ENCODE assay signal across 8 cellular contexts in genomic region chr11:57426754-57427691, GRCh38. TPM values are rescaled to one million over a fixed set of nuclear protein-coding genes. Genes with fewer than 3 reads are reported as not detected.
DNase-seq lines count a peak whose midpoint lies in the region; ATAC-seq and TF ChIP-seq lines count a peak whose summit lies in the region.

Gene SLC43A3 (minus strand): TSS chr11:57427121. CDS start chr11:57426172, 949 bp downstream.

- peak within 1 kb of the TSS; percentile 64 for H3K27ac Mint-ChIP-seq in activated T-helper 2 cell treated with anti-CD3 and anti-CD28 coated beads, Interferon-gamma antibody, Interleukin-2, Interleukin-4, amounts not matched to agents 10 μg/mL and 5 μg/mL and 100 μg/mL, durations not matched to agents 14 hours and 24 hours and 36 hours
- H3K27ac Mint-ChIP-seq in neural progenitor cell: peak within 1 kb of the TSS; percentile 33

- no peaks in the 10 kb centered on the region for H4K20me1 ChIP-seq in neural progenitor cell (ENCODE audit: low read depth)

- no peaks in the 10 kb centered on the region for H3K9me3 Mint-ChIP-seq in activated T-helper 2 cell treated with anti-CD3 and anti-CD28 coated beads, Interferon-gamma antibody, Interleukin-2, Interleukin-4, amounts not matched to agents 10 μg/mL and 5 μg/mL and 100 μg/mL, durations not matched to agents 14 hours and 24 hours and 36 hours
- no peaks in the 10 kb centered on the region for H3K9me3 Mint-ChIP-seq in neural progenitor cell

- peaks cover 0 to 30% (median 24%) of the 10 kb centered on the region in 4 donors for H3K4me1 ChIP-seq in Peyer's patch
- no peaks in the 10 kb centered on the region for H3K4me1 ChIP-seq in neural progenitor cell
- peaks cover 47 to 84% (median 56%) of the 10 kb centered on the region in 4 donors for H3K4me1 ChIP-seq in stomach

- H3K36me3 Mint-ChIP-seq in activated T-helper 2 cell treated with anti-CD3 and anti-CD28 coated beads, Interferon-gamma antibody, Interleukin-2, Interleukin-4, amounts not matched to agents 10 μg/mL and 5 μg/mL and 100 μg/mL, durations not matched to agents 14 hours and 24 hours and 36 hours (ENCODE audit: low read depth): peaks cover 47% of the 10 kb centered on the region
- H3K36me3 Mint-ChIP-seq in neural progenitor cell: no peaks in the 10 kb centered on the region

- TF ChIP-seq CTCF in Peyer's patch (IDR thresholded peaks at IDR 0.05): no peak
- peak; percentile 7 for TF ChIP-seq CTCF in neural progenitor cell (IDR thresholded peaks at IDR 0.05)
- no peak for TF ChIP-seq CTCF in stomach (IDR thresholded peaks at IDR 0.05)

- H3F3A ChIP-seq in neural progenitor cell (ENCODE audit: low read depth): peaks cover 8% of the 10 kb centered on the region

- H3K36me3 ChIP-seq in Peyer's patch (no peaks in the 10 kb centered on the region), neural progenitor cell (no peaks in the 10 kb centered on the region), stomach (peaks cover 0 to 15% (median 10%) of the 10 kb centered on the region in 4 donors)

- H3K4me1 Mint-ChIP-seq in activated T-helper 2 cell treated with anti-CD3 and anti-CD28 coated beads, Interferon-gamma antibody, Interleukin-2, Interleukin-4, amounts not matched to agents 10 μg/mL and 5 μg/mL and 100 μg/mL, durations not matched to agents 14 hours and 24 hours and 36 hours (ENCODE audit: low read depth): peaks cover 44% of the 10 kb centered on the region
- peaks cover 33% of the 10 kb centered on the region for H3K4me1 Mint-ChIP-seq in neural progenitor cell

- no peaks in the 10 kb centered on the region for H3K79me2 ChIP-seq in neural progenitor cell (ENCODE audit: low read depth)

- peak within 1 kb of the TSS; percentile 43 to 64 (median 52) for H3K4me3 ChIP-seq in Peyer's patch
- H3K4me3 ChIP-seq in neural progenitor cell: peak within 1 kb of the TSS; percentile 49
- H3K4me3 ChIP-seq in stomach: peak within 1 kb of the TSS; percentile 45 to 59 (median 53)

- H3K4me2 ChIP-seq in neural progenitor cell: peak within 1 kb of the TSS; percentile 87

- DNase-seq in AG08395 (ENCODE audit: low spot score): peak; percentile 85
- DNase-seq in Peyer's patch: peak; percentile 65 to 84 (median 73)
- DNase-seq in activated T-helper 2 cell treated with anti-CD3 and anti-CD28 coated beads, Interferon-gamma antibody, Interleukin-2, Interleukin-4, amounts not matched to agents 10 μg/mL and 5 μg/mL and 100 μg/mL, durations not matched to agents 14 hours and 24 hours and 36 hours (ENCODE audit: low spot score): peak; percentile 66
- DNase-seq in fibroblast of the conjunctiva (ENCODE audit: low read depth): peak; percentile 85
- DNase-seq in neural progenitor cell (ENCODE audit: low spot score): peak; percentile 70
- peak; percentile 76 for DNase-seq in stomach

- intact Hi-C loops in activated T-helper 2 cell treated with anti-CD3 and anti-CD28 coated beads, Interferon-gamma antibody, Interleukin-2, Interleukin-4, amounts not matched to agents 10 μg/mL and 5 μg/mL and 100 μg/mL, durations not matched to agents 14 hours and 24 hours and 36 hours (cut with micrococcal nuclease): loop anchor here (5.0 to 10.0 kb wide), 3 partner anchors 90 to 240 kb away; partner anchors contain the start of genes P2RX3, SSRP1, YPEL4 and ZDHHC5
- intact Hi-C loops in stomach (cut with DNase I; ENCODE audit: low total_unique reads): no loop called here

- no peaks in the 10 kb centered on the region for H3K27me3 ChIP-seq in Peyer's patch
- H3K27me3 ChIP-seq in neural progenitor cell: peaks cover 48% of the 10 kb centered on the region
- no peaks in the 10 kb centered on the region for H3K27me3 ChIP-seq in stomach

- peak within 1 kb of the TSS; percentile 91 for H3K4me3 Mint-ChIP-seq in activated T-helper 2 cell treated with anti-CD3 and anti-CD28 coated beads, Interferon-gamma antibody, Interleukin-2, Interleukin-4, amounts not matched to agents 10 μg/mL and 5 μg/mL and 100 μg/mL, durations not matched to agents 14 hours and 24 hours and 36 hours (ENCODE audit: low read depth)
- H3K4me3 Mint-ChIP-seq in neural progenitor cell: peak within 1 kb of the TSS; percentile 83

- peak in 1 of 2 donors; percentile 29 for TF ChIP-seq POLR2A in Peyer's patch (IDR thresholded peaks at IDR 0.05)
- no peak for TF ChIP-seq POLR2A in stomach (IDR thresholded peaks at IDR 0.05)

- peak within 1 kb of the TSS; percentile 92 for H2AFZ ChIP-seq in neural progenitor cell (replicated peaks)

- 2 to 3% (median 2%) methylated on average over 22 to 45 of the region's 45 CpGs for WGBS in stomach, 5 donors

- peak; percentile 53 for ATAC-seq in GM18907 (IDR thresholded peaks at IDR 0.05; ENCODE audit: unreplicated experiment)
- ATAC-seq in HG03159 (IDR thresholded peaks at IDR 0.05; ENCODE audit: unreplicated experiment): peak; percentile 49

- TF ChIP-seq EP300 in stomach (IDR thresholded peaks at IDR 0.05): no peak

- no peaks in the 10 kb centered on the region for H3K9me3 ChIP-seq in Peyer's patch
- H3K9me3 ChIP-seq in neural progenitor cell (ENCODE audit: low read depth): no peaks in the 10 kb centered on the region
- H3K9me3 ChIP-seq in stomach: no peaks in the 10 kb centered on the region

- H3K27me3 Mint-ChIP-seq in activated T-helper 2 cell treated with anti-CD3 and anti-CD28 coated beads, Interferon-gamma antibody, Interleukin-2, Interleukin-4, amounts not matched to agents 10 μg/mL and 5 μg/mL and 100 μg/mL, durations not matched to agents 14 hours and 24 hours and 36 hours (ENCODE audit: low read depth): peaks cover 3% of the 10 kb centered on the region
- peaks cover 5% of the 10 kb centered on the region for H3K27me3 Mint-ChIP-seq in neural progenitor cell (ENCODE audit: insufficient read depth, low read depth)

- no peak within 1 kb of the TSS for H3K9ac ChIP-seq in neural progenitor cell

- peak within 1 kb of the TSS; percentile 83 to 86 (median 84) for H3K27ac ChIP-seq in Peyer's patch
- H3K27ac ChIP-seq in neural progenitor cell: no peak within 1 kb of the TSS
- H3K27ac ChIP-seq in stomach: peak within 1 kb of the TSS; percentile 84 to 95 (median 92)

RNA-seq across cellular contexts. Expression of gene SLC43A3, which starts in this region (rescaled TPM):
- 10 to 100 TPM in 3 of 4 donors, 1 to 10 TPM in 1; 5.1 to 38.8 (median 17.6) TPM for total RNA-seq in Peyer's patch
- 174 and 189 TPM in 2 replicates for total RNA-seq in activated T-helper 2 cell treated with anti-CD3 and anti-CD28 coated beads, Interferon-gamma antibody, Interleukin-2, Interleukin-4, amounts not matched to agents 10 μg/mL and 5 μg/mL and 100 μg/mL, durations not matched to agents 14 hours and 24 hours and 36 hours
- total RNA-seq in neural progenitor cell (ENCODE audit: low replicate concordance): 5.6 and 7.8 TPM in 2 replicates
- total RNA-seq in stomach: 10 to 100 TPM in 3 of 5 donors, 1 to 10 TPM in 2; 1.2 to 81.7 (median 10.5) TPM
- polyA plus RNA-seq in stomach: 10 to 100 TPM; 10.2 to 22.8 (median 15.0) TPM
